6 cellular contexts compared by ENCODE assay signal in the genomic region with DNA sequence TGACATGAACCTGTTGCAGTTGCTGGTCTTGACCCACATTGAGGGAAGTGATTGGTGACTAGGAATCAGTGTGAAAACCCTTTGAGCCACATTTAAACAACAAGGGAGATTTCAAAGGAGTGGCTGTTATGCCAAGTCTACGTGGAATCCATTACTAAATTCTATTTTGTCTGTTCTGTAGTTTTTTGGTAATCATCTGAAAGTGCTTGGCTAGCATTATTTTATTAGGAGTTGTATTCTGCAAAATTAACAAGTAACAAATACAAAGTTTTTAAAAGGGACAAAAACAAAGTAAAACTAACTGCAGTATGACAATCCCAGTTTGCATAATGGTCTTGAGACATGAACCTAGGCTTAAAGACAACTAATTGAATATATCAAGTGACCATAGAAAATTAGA.
"Had no signal": no experiment of that assay in that cellular context is flagged by ENCODE, and none has a peak within 500 bp of the region (broad histone marks: within the 10 kb centered on the region; RNA-seq: fewer than 3 reads in every experiment).

No MANE protein-coding gene starts in this region.

- H3K4me2 ChIP-seq: GM23338 had no signal

- ATAC-seq: GM23338, HCT116 had no signal

- H3K9me3 ChIP-seq: HAP-1 had no signal

- H2AFZ ChIP-seq: GM23338 had no signal

- H3K4me1 ChIP-seq: HAP-1 had no signal

- H3K4me3 ChIP-seq: GM23338, HAP-1 had no signal

- H3K27ac ChIP-seq: HL-60 had no signal

- DNase-seq: H7, KG1 had no signal

- H3K36me3 ChIP-seq: HAP-1 had no signal
